8 cellular contexts compared by ENCODE assay signal in the genomic region with DNA sequence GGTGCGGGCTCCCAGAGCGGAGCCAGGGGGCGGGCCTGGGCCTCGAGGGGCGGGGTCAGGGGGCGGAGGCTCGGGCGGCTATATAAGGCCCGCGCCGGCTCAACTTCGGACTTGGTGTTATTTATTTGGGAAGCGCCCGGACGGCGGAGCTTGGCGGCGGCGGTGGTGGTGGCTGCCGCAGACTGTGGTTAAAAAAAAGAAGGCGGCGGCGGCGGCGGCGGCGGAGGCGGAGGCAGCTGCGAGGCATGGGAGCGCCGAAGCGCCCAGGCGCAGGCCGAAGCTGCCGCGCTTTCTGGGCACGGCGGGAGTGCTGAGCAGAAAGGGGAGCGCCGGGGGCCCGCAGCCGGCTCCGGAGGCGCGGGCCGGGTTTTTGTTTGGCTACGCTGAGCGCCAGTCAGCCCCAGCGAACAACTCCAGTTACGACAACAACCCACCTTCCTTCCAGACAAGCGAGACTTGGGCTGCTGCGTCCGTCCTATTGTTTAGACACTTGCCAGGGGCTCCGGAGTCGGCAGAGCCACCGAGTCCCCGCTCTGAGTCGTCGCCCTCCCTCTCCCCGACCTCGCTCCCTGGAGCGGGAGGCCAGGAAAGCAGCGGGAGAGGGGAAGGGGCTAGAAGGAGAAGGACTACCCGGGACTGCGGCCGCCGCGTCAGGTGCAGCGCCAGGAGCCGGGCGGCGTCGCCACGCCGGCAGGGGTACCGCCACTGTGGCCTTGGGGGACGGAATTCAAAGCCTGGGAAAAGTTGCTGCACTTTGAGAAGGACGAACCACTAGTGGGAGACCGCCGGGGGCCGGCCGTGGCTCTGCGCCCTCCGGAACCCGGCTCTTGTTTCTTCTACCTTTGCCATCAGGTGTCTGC. TPM values are rescaled to one million over a fixed set of nuclear protein-coding genes. Genes with fewer than 3 reads are reported as not detected.
A peak's percentile ranks its signal among the peaks of the same experiment; 100 is the strongest.
DNase-seq lines count a peak whose midpoint lies in the region; ATAC-seq and TF ChIP-seq lines count a peak whose summit lies in the region.

A gene with protein sequence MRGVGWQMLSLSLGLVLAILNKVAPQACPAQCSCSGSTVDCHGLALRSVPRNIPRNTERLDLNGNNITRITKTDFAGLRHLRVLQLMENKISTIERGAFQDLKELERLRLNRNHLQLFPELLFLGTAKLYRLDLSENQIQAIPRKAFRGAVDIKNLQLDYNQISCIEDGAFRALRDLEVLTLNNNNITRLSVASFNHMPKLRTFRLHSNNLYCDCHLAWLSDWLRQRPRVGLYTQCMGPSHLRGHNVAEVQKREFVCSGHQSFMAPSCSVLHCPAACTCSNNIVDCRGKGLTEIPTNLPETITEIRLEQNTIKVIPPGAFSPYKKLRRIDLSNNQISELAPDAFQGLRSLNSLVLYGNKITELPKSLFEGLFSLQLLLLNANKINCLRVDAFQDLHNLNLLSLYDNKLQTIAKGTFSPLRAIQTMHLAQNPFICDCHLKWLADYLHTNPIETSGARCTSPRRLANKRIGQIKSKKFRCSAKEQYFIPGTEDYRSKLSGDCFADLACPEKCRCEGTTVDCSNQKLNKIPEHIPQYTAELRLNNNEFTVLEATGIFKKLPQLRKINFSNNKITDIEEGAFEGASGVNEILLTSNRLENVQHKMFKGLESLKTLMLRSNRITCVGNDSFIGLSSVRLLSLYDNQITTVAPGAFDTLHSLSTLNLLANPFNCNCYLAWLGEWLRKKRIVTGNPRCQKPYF (N-terminal part only) (plus strand): TSS at position 110 of the 860 bp plus-strand sequence. CDS start 1,911 bp downstream, outside the sequence.

- no peak within 1 kb of the TSS for H3K27ac Mint-ChIP-seq in activated naive CD8-positive, alpha-beta T cell treated with anti-CD3 and anti-CD28 coated beads for 36 hours

- ATAC-seq in GM19035 (IDR thresholded peaks at IDR 0.05; ENCODE audit: unreplicated experiment) (peak; percentile 79), HG03159 (IDR thresholded peaks at IDR 0.05; ENCODE audit: unreplicated experiment) (peak; percentile 61)

- H3K36me3 ChIP-seq in BLaER1 treated with 17β-estradiol and CSF1 and Interleukin-3, amounts not matched to agents 10 nM and 100 nM, result no peaks in the 10 kb centered on the region
- no peaks in the 10 kb centered on the region for H3K36me3 ChIP-seq in parathyroid adenoma (ENCODE audit: control insufficient read depth, insufficient read depth, low read length)

- intact Hi-C loops in cardiac septum (cut with DNase I), result no loop called here

- peak within 1 kb of the TSS in 3 of 11 experiments; percentile 6 to 20 (median 18); a peak in 2 of 22 replicates for H3K27ac ChIP-seq in BLaER1 treated with 17β-estradiol and CSF1 and Interleukin-3, amounts not matched to agents 10 nM and 100 nM
- H3K27ac ChIP-seq in parathyroid adenoma, result peak within 1 kb of the TSS; percentile 42

- H3K4me3 Mint-ChIP-seq in activated naive CD8-positive, alpha-beta T cell treated with anti-CD3 and anti-CD28 coated beads for 36 hours, result peak within 1 kb of the TSS; percentile 65

- no peak for TF ChIP-seq CTCF in parathyroid adenoma (IDR thresholded peaks at IDR 0.05)

- no peaks in the 10 kb centered on the region for H3K9me3 Mint-ChIP-seq in activated naive CD8-positive, alpha-beta T cell treated with anti-CD3 and anti-CD28 coated beads for 36 hours

- DNase-seq in NCI-H446 treated with DMSO at 0.1 percent for 48 hours (lab: John Stamatoyannopoulos, UW) (peak; percentile 39), cardiac septum (ENCODE audit: low spot score) (peak; percentile 86), NAMALWA (ENCODE audit: low spot score) (no peak)
- peak; percentile 31 for DNase-seq in activated naive CD8-positive, alpha-beta T cell treated with anti-CD3 and anti-CD28 coated beads for 36 hours

- no peaks in the 10 kb centered on the region for H3K79me2 ChIP-seq in parathyroid adenoma

- peak within 1 kb of the TSS; percentile 81 for H2AFZ ChIP-seq in parathyroid adenoma

- H3K36me3 Mint-ChIP-seq in activated naive CD8-positive, alpha-beta T cell treated with anti-CD3 and anti-CD28 coated beads for 36 hours, result peaks cover 2% of the 10 kb centered on the region

- peaks cover 61% of the 10 kb centered on the region for H3K27me3 Mint-ChIP-seq in activated naive CD8-positive, alpha-beta T cell treated with anti-CD3 and anti-CD28 coated beads for 36 hours

- H3K4me1 Mint-ChIP-seq in activated naive CD8-positive, alpha-beta T cell treated with anti-CD3 and anti-CD28 coated beads for 36 hours, result peaks cover 4% of the 10 kb centered on the region

- H3K4me1 ChIP-seq in BLaER1 treated with 17β-estradiol and CSF1 and Interleukin-3, amounts not matched to agents 10 nM and 100 nM, result peaks cover 27 to 39% (median 33%) of the 10 kb centered on the region in 10 experiments
- H3K4me1 ChIP-seq in parathyroid adenoma, result no peaks in the 10 kb centered on the region

- H3K27me3 ChIP-seq in BLaER1 treated with 17β-estradiol and CSF1 and Interleukin-3, amounts not matched to agents 10 nM and 100 nM, result peaks cover 58 to 69% (median 66%) of the 10 kb centered on the region in 11 experiments
- H3K27me3 ChIP-seq in parathyroid adenoma (ENCODE audit: control insufficient read depth, insufficient read depth, low read length), result no peaks in the 10 kb centered on the region

- peaks cover 5 to 21% (median 15%) of the 10 kb centered on the region in 11 experiments; a peak in 18 of 22 replicates for H3K9me3 ChIP-seq in BLaER1 treated with 17β-estradiol and CSF1 and Interleukin-3, amounts not matched to agents 10 nM and 100 nM (replicated peaks in 1 of 11)
- H3K9me3 ChIP-seq in parathyroid adenoma (ENCODE audit: control insufficient read depth, low read length), result no peaks in the 10 kb centered on the region

- peaks cover 0 to 42% (median 21%) of the 10 kb centered on the region in 11 experiments; a peak in 13 of 22 replicates for H4K20me1 ChIP-seq in BLaER1 treated with 17β-estradiol and CSF1 and Interleukin-3, amounts not matched to agents 10 nM and 100 nM

- peak within 1 kb of the TSS; percentile 62 to 76 (median 66) for H3K4me3 ChIP-seq in BLaER1 treated with 17β-estradiol and CSF1 and Interleukin-3, amounts not matched to agents 10 nM and 100 nM
- peak within 1 kb of the TSS; percentile 61 for H3K4me3 ChIP-seq in parathyroid adenoma (ENCODE audit: low read depth, low read length)

- peak within 1 kb of the TSS; percentile 94 to 100 (median 100) for H3K4me2 ChIP-seq in BLaER1 treated with 17β-estradiol and CSF1 and Interleukin-3, amounts not matched to agents 10 nM and 100 nM
- peak within 1 kb of the TSS; percentile 95 for H3K4me2 ChIP-seq in parathyroid adenoma (ENCODE audit: low read length)

- H3K9ac ChIP-seq in BLaER1 treated with 17β-estradiol and CSF1 and Interleukin-3, amounts not matched to agents 10 nM and 100 nM, result peak within 1 kb of the TSS; percentile 51 to 74 (median 68)
- no peak within 1 kb of the TSS for H3K9ac ChIP-seq in parathyroid adenoma

RNA-seq across cellular contexts. Expression of the gene that starts here (rescaled TPM):
- not detected for total RNA-seq in activated naive CD8-positive, alpha-beta T cell treated with anti-CD3 and anti-CD28 coated beads for 36 hours
- 8.6 TPM for total RNA-seq in cardiac septum

Comparison
In these comparisons a context has a peak if more than half of its experiments do, and no peak if none do; other contexts are left out.
1. Peak in DNase-seq in activated naive CD8-positive, alpha-beta T cell treated with anti-CD3 and anti-CD28 coated beads for 36 hours; RNA of the gene not detected or under 1 TPM.